In genomic region chr2:7671312-7671711, GRCh38 we compare ENCODE assay signal across 2 cellular contexts.
A peak's percentile ranks its signal among the peaks of the same experiment; 100 is the strongest.
TF ChIP-seq lines count a peak whose summit lies in the region.

No MANE protein-coding gene starts in this region.

TF ChIP-seq in GM23338, 12 proteins besides CTCF, POLR2A, EP300 and RAD21 (continued from another document):
- TF ChIP-seq CREB1 (CRISPR knock-in tag; IDR thresholded peaks at IDR 0.05; ENCODE audit: low read depth) (no peak), REST (IDR thresholded peaks at IDR 0.05; ENCODE audit: unreplicated experiment) (no peak), NANOG (IDR thresholded peaks at IDR 0.05; ENCODE audit: borderline replicate concordance) (no peak)

TF ChIP-seq in K562, 482 proteins besides CTCF, POLR2A, EP300 and RAD21 (continued from another document):
- 0 out of 2 replicates have a peak, but pooled peaks have one; percentile 16 for TF ChIP-seq MGA (IDR thresholded peaks at IDR 0.05)
- no peak for TF ChIP-seq CEBPB (tag; IDR thresholded peaks at IDR 0.05)
TF ChIP-seq in K562: peak in this region for 2.
